23 cellular contexts compared by ENCODE assay signal in genomic region chr6:168276576-168277273, GRCh38. TPM values are rescaled to one million over a fixed set of nuclear protein-coding genes. Genes with fewer than 3 reads are reported as not detected.
"Had no signal": no experiment of that assay in that cellular context is flagged by ENCODE, and none has a peak within 500 bp of the region (broad histone marks: within the 10 kb centered on the region; RNA-seq: fewer than 3 reads in every experiment).

No MANE protein-coding gene starts in this region.

- H3K9me3 Mint-ChIP-seq: activated T-helper 17 cell treated with anti-CD3 and anti-CD28 coated beads, Interleukin-2, amount 50 U/mL, for 72 hours had no signal

- H3K4me3 Mint-ChIP-seq: activated CD4-positive, alpha-beta memory T cell treated with anti-CD3 and anti-CD28 coated beads, Interleukin-2, amount 10 ng/mL, durations not matched to agents 7 days and 5 days; activated CD4-positive, alpha-beta T cell treated with anti-CD3 and anti-CD28 coated beads for 36 hours; activated naive CD8-positive, alpha-beta T cell treated with anti-CD3 and anti-CD28 coated beads, Interleukin-2, amount 10 ng/mL, durations not matched to agents 7 days and 5 days; activated T-helper 17 cell treated with anti-CD3 and anti-CD28 coated beads, Interleukin-2, amount 50 U/mL, for 72 hours had no signal

- DNase-seq: activated CD4-positive, alpha-beta memory T cell treated with anti-CD3 and anti-CD28 coated beads, Interleukin-2, amount 10 ng/mL, durations not matched to agents 7 days and 5 days; activated CD4-positive, alpha-beta T cell treated with anti-CD3 and anti-CD28 coated beads for 36 hours; activated CD4-positive, alpha-beta T cell treated with anti-CD3 and anti-CD28 coated beads, Interleukin-2, amount 50 U/mL, for 1 hour; activated CD4-positive, CD25-positive, alpha-beta regulatory T cell; activated naive CD4-positive, alpha-beta T cell treated with anti-CD3 and anti-CD28 coated beads, Interleukin-2, amount 50 U/mL, for 16 hours; activated naive CD8-positive, alpha-beta T cell treated with anti-CD3 and anti-CD28 coated beads, Interleukin-2, amount 10 ng/mL, durations not matched to agents 7 days and 5 days; activated T-cell treated with anti-CD3 and anti-CD28 coated beads for 4 hours; activated T-cell treated with anti-CD3 and anti-CD28 coated beads, Interleukin-2, amount 50 U/mL, for 48 hours; aorta; Karpas-422; MM.1S; NCI-H1105 treated with DMSO at 0.1 percent for 48 hours; NCI-H1436 treated with DMSO at 0.1 percent for 48 hours; NCI-H187; NCI-H69; NK-92 treated with Interleukin-12 subunit alpha and Interleukin-12 subunit beta, amount 100 ng/mL, for 24 hours; OCI-M1; T-helper 1 cell had no signal

- H3K27ac ChIP-seq: SK-N-MC had no signal

- H3K36me3 Mint-ChIP-seq: activated naive CD8-positive, alpha-beta T cell treated with anti-CD3 and anti-CD28 coated beads, Interleukin-2, amount 10 ng/mL, durations not matched to agents 7 days and 5 days had no signal

- ATAC-seq: activated CD4-positive, alpha-beta T cell treated with anti-CD3 and anti-CD28 coated beads for 36 hours; activated T-helper 17 cell treated with anti-CD3 and anti-CD28 coated beads, Interleukin-2, amount 50 U/mL, for 72 hours; Panc1; Right ventricle myocardium inferior had no signal

- H3K4me1 Mint-ChIP-seq: activated CD4-positive, alpha-beta memory T cell treated with anti-CD3 and anti-CD28 coated beads, Interleukin-2, amount 10 ng/mL, durations not matched to agents 7 days and 5 days; activated CD4-positive, alpha-beta T cell treated with anti-CD3 and anti-CD28 coated beads for 36 hours; activated naive CD8-positive, alpha-beta T cell treated with anti-CD3 and anti-CD28 coated beads, Interleukin-2, amount 10 ng/mL, durations not matched to agents 7 days and 5 days; activated T-helper 17 cell treated with anti-CD3 and anti-CD28 coated beads, Interleukin-2, amount 50 U/mL, for 72 hours had no signal

- H3K4me3 ChIP-seq: SK-N-MC had no signal

- H3K27ac Mint-ChIP-seq: activated CD4-positive, alpha-beta memory T cell treated with anti-CD3 and anti-CD28 coated beads, Interleukin-2, amount 10 ng/mL, durations not matched to agents 7 days and 5 days; activated CD4-positive, alpha-beta T cell treated with anti-CD3 and anti-CD28 coated beads for 36 hours; activated naive CD8-positive, alpha-beta T cell treated with anti-CD3 and anti-CD28 coated beads, Interleukin-2, amount 10 ng/mL, durations not matched to agents 7 days and 5 days; activated T-helper 17 cell treated with anti-CD3 and anti-CD28 coated beads, Interleukin-2, amount 50 U/mL, for 72 hours had no signal

RNA-seq across cellular contexts. Expression of gene DACT2, which starts 42.9 kb away (rescaled TPM):
- total RNA-seq: activated CD8-positive, alpha-beta memory T cell treated with anti-CD3 and anti-CD28 coated beads for 36 hours; activated naive CD8-positive, alpha-beta T cell treated with anti-CD3 and anti-CD28 coated beads, Interleukin-2, amount 10 ng/mL, durations not matched to agents 7 days and 5 days had no signal
